In the genomic region with DNA sequence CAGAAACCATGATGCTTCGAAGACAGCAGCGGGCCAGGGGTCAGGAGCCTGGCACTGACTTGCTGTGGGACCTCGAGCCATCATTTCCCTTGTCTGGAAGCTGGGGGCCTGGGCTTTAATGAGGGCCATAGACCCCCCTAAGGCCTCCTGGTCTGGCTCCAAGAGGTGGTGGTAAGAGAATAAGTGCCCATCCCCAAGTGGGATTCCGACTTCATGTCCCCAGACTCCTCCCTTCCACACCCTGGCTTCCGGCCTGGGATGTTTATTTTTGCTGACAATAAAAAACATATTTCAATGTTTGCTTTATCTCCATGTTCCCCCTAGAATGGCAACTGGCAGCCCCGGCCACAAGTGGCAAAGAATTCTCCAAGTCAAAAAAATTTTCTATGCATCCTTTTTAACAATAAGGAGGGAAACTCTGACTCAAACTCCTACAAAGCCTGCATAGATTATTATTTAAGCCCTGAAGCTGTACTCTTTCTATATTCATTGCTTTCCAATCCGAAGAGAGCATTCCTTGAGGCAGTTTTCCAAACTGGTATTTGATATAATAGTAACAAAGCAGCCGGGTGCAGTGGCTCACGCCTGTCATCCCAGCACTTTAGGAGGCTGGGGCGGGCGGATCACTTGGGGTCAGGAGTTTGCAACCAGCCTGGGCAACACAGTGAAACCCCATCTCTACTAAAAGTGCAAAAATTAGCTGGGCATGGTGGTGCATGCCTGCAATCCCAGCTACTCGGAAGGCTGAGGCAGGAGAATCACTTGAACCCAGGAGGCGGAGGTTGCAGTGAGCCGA, we compare ENCODE assay signal across 26 cellular contexts.
DNase-seq lines count a peak whose midpoint lies in the region; ATAC-seq and TF ChIP-seq lines count a peak whose summit lies in the region.
"Had no signal": no experiment of that assay in that cellular context is flagged by ENCODE, and none has a peak within 500 bp of the region (broad histone marks: within the 10 kb centered on the region; RNA-seq: fewer than 3 reads in every experiment).

No MANE protein-coding gene starts in this region.

- no peaks in the 10 kb centered on the region for H3K9me3 ChIP-seq in CD4-positive, CD25-positive, alpha-beta regulatory T cell (ENCODE audit: control insufficient read depth in 2 of 2, low read length in 2 of 2)
- H3K9me3 ChIP-seq in SJCRH30 (replicated peaks), result no peaks in the 10 kb centered on the region
- H3K9me3 ChIP-seq in gastroesophageal sphincter, result no peaks in the 10 kb centered on the region
- H3K9me3 ChIP-seq: heart right ventricle, prostate gland, tibial artery had no signal

- peak overlapping the region in 2 of 3 donors; percentile 46 to 67 for H3K27ac Mint-ChIP-seq in CD4-positive, CD25-positive, alpha-beta regulatory T cell
- H3K27ac Mint-ChIP-seq in stimulated activated naive B cell treated with anti-CD40 and anti-IgM and Interleukin-4, amounts not matched to agents 10 μg/mL and 1 μg/mL and 100 μg/mL, for 72 hours, result peak overlapping the region; percentile 62
- H3K27ac Mint-ChIP-seq: neural progenitor cell; stimulated activated naive CD8-positive, alpha-beta T cell treated with anti-CD3 and anti-CD28 coated beads, Interleukin-15, Interleukin-2, amounts not matched to agents 100 ng/mL and 50 ng/mL, for 24 hours; T-helper 2 cell treated with Interferon-gamma antibody and Interleukin-4, amounts not matched to agents 5 μg/mL and 100 μg/mL, for 36 hours had no signal

- no peaks in the 10 kb centered on the region for H3K27me3 Mint-ChIP-seq in CD4-positive, CD25-positive, alpha-beta regulatory T cell
- H3K27me3 Mint-ChIP-seq in stimulated activated naive B cell treated with anti-CD40 and anti-IgM and Interleukin-4, amounts not matched to agents 10 μg/mL and 1 μg/mL and 100 μg/mL, for 72 hours, result no peaks in the 10 kb centered on the region
- H3K27me3 Mint-ChIP-seq: activated naive CD4-positive, alpha-beta T cell treated with anti-CD3 and anti-CD28 coated beads, Interleukin-2, amount 10 ng/mL, durations not matched to agents 7 days and 5 days; stimulated activated naive CD8-positive, alpha-beta T cell treated with anti-CD3 and anti-CD28 coated beads, Interleukin-15, Interleukin-2, amounts not matched to agents 100 ng/mL and 50 ng/mL, for 24 hours had no signal

- no peaks in the 10 kb centered on the region for H3K36me3 ChIP-seq in CD4-positive, CD25-positive, alpha-beta regulatory T cell (ENCODE audit: control insufficient read depth, insufficient read depth, low read length)
- H3K36me3 ChIP-seq in SJCRH30, result peaks cover 4% of the 10 kb centered on the region; the same call in 1 of the 2 replicates
- no peaks in the 10 kb centered on the region for H3K36me3 ChIP-seq in gastroesophageal sphincter
- H3K36me3 ChIP-seq: heart right ventricle, neural progenitor cell, prostate gland had no signal

- TF ChIP-seq CTCF in gastroesophageal sphincter (IDR thresholded peaks at IDR 0.05), result no peak

- H3K9me3 Mint-ChIP-seq in CD4-positive, CD25-positive, alpha-beta regulatory T cell, result no peaks in the 10 kb centered on the region
- no peaks in the 10 kb centered on the region for H3K9me3 Mint-ChIP-seq in stimulated activated naive B cell treated with anti-CD40 and anti-IgM and Interleukin-4, amounts not matched to agents 10 μg/mL and 1 μg/mL and 100 μg/mL, for 72 hours
- H3K9me3 Mint-ChIP-seq: activated naive CD4-positive, alpha-beta T cell treated with anti-CD3 and anti-CD28 coated beads, Interleukin-2, amount 10 ng/mL, durations not matched to agents 7 days and 5 days; neural progenitor cell; stimulated activated naive CD8-positive, alpha-beta T cell treated with anti-CD3 and anti-CD28 coated beads, Interleukin-15, Interleukin-2, amounts not matched to agents 100 ng/mL and 50 ng/mL, for 24 hours; T-helper 2 cell treated with Interferon-gamma antibody and Interleukin-4, amounts not matched to agents 5 μg/mL and 100 μg/mL, for 36 hours had no signal

- DNase-seq in CD4-positive, CD25-positive, alpha-beta regulatory T cell, result no peak
- DNase-seq in SJCRH30 (no peak), nucleus accumbens (lab: John Stamatoyannopoulos, UW) (no peak), GM19240 (ENCODE audit: insufficient read length, low spot score) (no peak)
- DNase-seq in stimulated activated naive B cell treated with anti-CD40 and anti-IgM and Interleukin-4, amounts not matched to agents 10 μg/mL and 1 μg/mL and 100 μg/mL, for 72 hours, result no peak
- DNase-seq: activated CD4-positive, alpha-beta T cell treated with anti-CD3 and anti-CD28 coated beads, Interleukin-2, amount 50 U/mL, for 1 hour; activated naive CD4-positive, alpha-beta T cell treated with anti-CD3 and anti-CD28 coated beads, Interleukin-2, amount 10 ng/mL, durations not matched to agents 7 days and 5 days; DMS 273 treated with DMSO at 0.1 percent for 48 hours; effector CD8-positive, alpha-beta T cell; EL; heart right ventricle; Karpas-422; kidney glomerular epithelial cell; NCI-H146; NCI-H2107; NCI-H446 treated with DMSO at 0.1 percent for 48 hours; NCI-H82; stimulated activated CD4-positive, alpha-beta T cell treated with anti-CD3 and anti-CD28 coated beads, Interleukin-15, amount 100 ng/mL, for 24 hours had no signal

- TF ChIP-seq EP300 in gastroesophageal sphincter (IDR thresholded peaks at IDR 0.05), result no peak

- peaks cover 26% of the 10 kb centered on the region for H3K4me1 ChIP-seq in CD4-positive, CD25-positive, alpha-beta regulatory T cell (ENCODE audit: control insufficient read depth, insufficient read depth, low read length, poor library complexity, severe bottlenecking)
- H3K4me1 ChIP-seq in SJCRH30 (peaks cover 58% of the 10 kb centered on the region), gastroesophageal sphincter (peaks cover 2 to 100% (median 63%) of the 10 kb centered on the region in 3 donors)

- 57 to 83% methylated on average over 4 to 9 of the region's 14 CpGs for WGBS in gastroesophageal sphincter (ENCODE audit: low coverage in 1 of 2), 2 donors

- H3K4me1 Mint-ChIP-seq in CD4-positive, CD25-positive, alpha-beta regulatory T cell, result peaks cover 0 to 38% (median 19%) of the 10 kb centered on the region in 4 donors
- H3K4me1 Mint-ChIP-seq in stimulated activated naive B cell treated with anti-CD40 and anti-IgM and Interleukin-4, amounts not matched to agents 10 μg/mL and 1 μg/mL and 100 μg/mL, for 72 hours, result peaks cover 39 to 86% of the 10 kb centered on the region in 2 donors

- no peak for TF ChIP-seq POLR2A in gastroesophageal sphincter (IDR thresholded peaks at IDR 0.05)

- H3K36me3 Mint-ChIP-seq in CD4-positive, CD25-positive, alpha-beta regulatory T cell, result peaks cover 4% of the 10 kb centered on the region
- H3K36me3 Mint-ChIP-seq in stimulated activated naive B cell treated with anti-CD40 and anti-IgM and Interleukin-4, amounts not matched to agents 10 μg/mL and 1 μg/mL and 100 μg/mL, for 72 hours, result peaks cover 6 to 21% of the 10 kb centered on the region in 2 donors
- H3K36me3 Mint-ChIP-seq: activated naive CD4-positive, alpha-beta T cell treated with anti-CD3 and anti-CD28 coated beads, Interleukin-2, amount 10 ng/mL, durations not matched to agents 7 days and 5 days; neural progenitor cell had no signal

- no peak for ATAC-seq in CD4-positive, CD25-positive, alpha-beta regulatory T cell (ENCODE audit: low read depth in 2 of 2)
- ATAC-seq in gastroesophageal sphincter (no peak), GM21529 (IDR thresholded peaks at IDR 0.05; ENCODE audit: unreplicated experiment) (no peak)
- ATAC-seq in stimulated activated naive B cell treated with anti-CD40 and anti-IgM and Interleukin-4, amounts not matched to agents 10 μg/mL and 1 μg/mL and 100 μg/mL, for 72 hours (replicated peaks), result no peak

- H3K4me3 ChIP-seq in CD4-positive, CD25-positive, alpha-beta regulatory T cell (ENCODE audit: low read depth, low read length), result no peak overlapping the region
- no peak overlapping the region for H3K4me3 ChIP-seq in SJCRH30
- H3K4me3 ChIP-seq in gastroesophageal sphincter, result no peak overlapping the region
- H3K4me3 ChIP-seq: GM23248, heart right ventricle, neural progenitor cell, prostate gland, tibial artery had no signal

- H3K27ac ChIP-seq in CD4-positive, CD25-positive, alpha-beta regulatory T cell (ENCODE audit: insufficient read depth, low read length, poor library complexity, severe bottlenecking), result no peak overlapping the region
- H3K27ac ChIP-seq in SJCRH30, result peak overlapping the region; percentile 65; the same call in 1 of the 2 replicates
- H3K27ac ChIP-seq in gastroesophageal sphincter, result peak overlapping the region in 3 of 4 donors; percentile 0 to 90 (median 45)
- H3K27ac ChIP-seq: GM23248, neural progenitor cell, prostate gland, tibial artery had no signal

- H3K27me3 ChIP-seq in CD4-positive, CD25-positive, alpha-beta regulatory T cell (ENCODE audit: control insufficient read depth, insufficient read depth, low read length), result no peaks in the 10 kb centered on the region
- no peaks in the 10 kb centered on the region for H3K27me3 ChIP-seq in SJCRH30
- H3K27me3 ChIP-seq in gastroesophageal sphincter, result no peaks in the 10 kb centered on the region
- H3K27me3 ChIP-seq: heart right ventricle, neural progenitor cell, tibial artery had no signal

- no peak overlapping the region for H3K4me3 Mint-ChIP-seq in CD4-positive, CD25-positive, alpha-beta regulatory T cell
- peak overlapping the region; percentile 32 to 45 for H3K4me3 Mint-ChIP-seq in stimulated activated naive B cell treated with anti-CD40 and anti-IgM and Interleukin-4, amounts not matched to agents 10 μg/mL and 1 μg/mL and 100 μg/mL, for 72 hours
- H3K4me3 Mint-ChIP-seq: activated naive CD4-positive, alpha-beta T cell treated with anti-CD3 and anti-CD28 coated beads, Interleukin-2, amount 10 ng/mL, durations not matched to agents 7 days and 5 days; neural progenitor cell; stimulated activated naive CD8-positive, alpha-beta T cell treated with anti-CD3 and anti-CD28 coated beads, Interleukin-15, Interleukin-2, amounts not matched to agents 100 ng/mL and 50 ng/mL, for 24 hours; T-helper 2 cell treated with Interferon-gamma antibody and Interleukin-4, amounts not matched to agents 5 μg/mL and 100 μg/mL, for 36 hours had no signal

Comparison
In these comparisons a context has a peak if more than half of its experiments do, and no peak if none do; other contexts are left out.
1. H3K4me3 Mint-ChIP-seq: peak in stimulated activated naive B cell treated with anti-CD40 and anti-IgM and Interleukin-4, amounts not matched to agents 10 μg/mL and 1 μg/mL and 100 μg/mL, for 72 hours (2 of 2); none in CD4-positive, CD25-positive, alpha-beta regulatory T cell (0 of 4).